In the genomic region with DNA sequence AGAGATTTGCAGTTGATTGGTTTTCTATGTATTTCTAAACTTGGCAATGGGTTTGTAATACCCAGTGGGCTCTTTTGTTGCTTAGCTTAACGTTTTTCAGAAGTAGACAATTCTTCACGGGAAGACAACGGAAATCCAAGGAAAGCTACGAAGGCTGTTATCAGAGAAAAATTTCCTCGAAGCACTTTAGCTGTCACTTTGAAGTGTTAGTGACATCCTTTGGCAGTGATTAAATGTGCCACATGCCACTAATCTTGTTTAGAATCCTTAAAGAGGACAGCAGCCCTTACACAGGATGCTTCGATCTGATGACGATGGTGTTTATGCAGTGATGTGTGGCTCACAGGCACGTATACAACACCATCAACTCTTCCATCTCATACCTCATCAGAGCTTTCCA, we compare ENCODE assay signal across 12 cellular contexts. TPM values are rescaled to one million over a fixed set of nuclear protein-coding genes. Genes with fewer than 3 reads are reported as not detected.
A peak's percentile ranks its signal among the peaks of the same experiment; 100 is the strongest.
DNase-seq lines count a peak whose midpoint lies in the region; TF ChIP-seq lines count a peak whose summit lies in the region.
"Had no signal": no experiment of that assay in that cellular context is flagged by ENCODE, and none has a peak within 500 bp of the region (broad histone marks: within the 10 kb centered on the region; RNA-seq: fewer than 3 reads in every experiment).

No MANE protein-coding gene starts in this region.

- H3F3A ChIP-seq in neural cell (ENCODE audit: insufficient read depth, low read length, poor library complexity, severe bottlenecking): no peaks in the 10 kb centered on the region

- no peak for DNase-seq in caudate nucleus (lab: John Stamatoyannopoulos, UW)
- DNase-seq in activated effector memory CD4-positive, alpha-beta T cell treated with Interleukin-2 at 50 U/mL for 16 hours: no peak
- no peak for DNase-seq in activated effector memory CD4-positive, alpha-beta T cell treated with anti-CD3 and anti-CD28 coated beads, Interleukin-2, amount 50 U/mL, for 16 hours
- DNase-seq in NCI-H774 (lab: John Stamatoyannopoulos, UW): no peak
- DNase-seq: AML-193; Calu3; CD8-positive, alpha-beta T cell; DMS79 treated with DMSO at 0.1 percent for 48 hours; GF-D8; H9 had no signal

- H3K79me2 ChIP-seq in neural cell (replicated peaks; ENCODE audit: insufficient read depth, low read length): no peaks in the 10 kb centered on the region

- peaks cover 0 to 4% (median 0%) of the 10 kb centered on the region in 11 experiments; a peak in 2 of 22 replicates for H3K9me3 ChIP-seq in BLaER1 treated with 17β-estradiol and CSF1 and Interleukin-3, amounts not matched to agents 10 nM and 100 nM (replicated peaks in 1 of 11)
- H3K9me3 ChIP-seq in neural cell (ENCODE audit: low read length): no peaks in the 10 kb centered on the region

- no peak overlapping the region for H2AFZ ChIP-seq in neural cell (ENCODE audit: low read depth, low read length)

- TF ChIP-seq RAD21 in neural cell (conservative IDR thresholded peaks at IDR 0.05): no peak

- peak; percentile 98 for TF ChIP-seq EP300 in neural cell (conservative IDR thresholded peaks at IDR 0.05; ENCODE audit: poor library complexity, severe bottlenecking)

- peaks cover 0 to 7% (median 0%) of the 10 kb centered on the region in 11 experiments; a peak in 2 of 22 replicates for H4K20me1 ChIP-seq in BLaER1 treated with 17β-estradiol and CSF1 and Interleukin-3, amounts not matched to agents 10 nM and 100 nM
- no peaks in the 10 kb centered on the region for H4K20me1 ChIP-seq in neural cell (ENCODE audit: insufficient read depth)

- H3K9me2 ChIP-seq in neural cell (ENCODE audit: insufficient read depth, low read length): no peaks in the 10 kb centered on the region

- no peak overlapping the region for H3K27ac ChIP-seq in BLaER1 treated with 17β-estradiol and CSF1 and Interleukin-3, amounts not matched to agents 10 nM and 100 nM
- H3K27ac ChIP-seq in caudate nucleus (ENCODE audit: low read depth, low read length) (peak overlapping the region; percentile 37), neural cell (ENCODE audit: low read length) (peak overlapping the region; percentile 86)

- H3K4me1 ChIP-seq in BLaER1 treated with 17β-estradiol and CSF1 and Interleukin-3, amounts not matched to agents 10 nM and 100 nM: peaks cover 16 to 64% (median 53%) of the 10 kb centered on the region in 10 experiments; a peak in 19 of 20 replicates

- H3K4me3 ChIP-seq in BLaER1 treated with 17β-estradiol and CSF1 and Interleukin-3, amounts not matched to agents 10 nM and 100 nM: no peak overlapping the region
- peak overlapping the region; percentile 51 for H3K4me3 ChIP-seq in neural cell (ENCODE audit: low read length)

- TF ChIP-seq CTCF in neural cell (IDR thresholded peaks at IDR 0.05; ENCODE audit: poor library complexity, severe bottlenecking): no peak

- H3K9ac ChIP-seq in BLaER1 treated with 17β-estradiol and CSF1 and Interleukin-3, amounts not matched to agents 10 nM and 100 nM: no peak overlapping the region
- peak overlapping the region; percentile 45 for H3K9ac ChIP-seq in neural cell (ENCODE audit: low read length)

- H3K27me3 ChIP-seq in BLaER1 treated with 17β-estradiol and CSF1 and Interleukin-3, amounts not matched to agents 10 nM and 100 nM: peaks cover 0 to 9% (median 0%) of the 10 kb centered on the region in 11 experiments; a peak in 5 of 22 replicates
- no peaks in the 10 kb centered on the region for H3K27me3 ChIP-seq in neural cell (ENCODE audit: insufficient read depth, low read depth, low read length)

- no peaks in the 10 kb centered on the region for H3K36me3 ChIP-seq in BLaER1 treated with 17β-estradiol and CSF1 and Interleukin-3, amounts not matched to agents 10 nM and 100 nM
- no peaks in the 10 kb centered on the region for H3K36me3 ChIP-seq in neural cell (ENCODE audit: insufficient read depth, low read length)

- peak overlapping the region in 8 of 11 experiments; percentile 3 to 94 (median 83); a peak in 13 of 22 replicates for H3K4me2 ChIP-seq in BLaER1 treated with 17β-estradiol and CSF1 and Interleukin-3, amounts not matched to agents 10 nM and 100 nM
- H3K4me2 ChIP-seq in neural cell (ENCODE audit: low read length): peak overlapping the region; percentile 58

TF ChIP-seq in neural cell, 6 proteins besides CTCF, POLR2A, EP300 and RAD21:
- TF ChIP-seq, protein P1, sequence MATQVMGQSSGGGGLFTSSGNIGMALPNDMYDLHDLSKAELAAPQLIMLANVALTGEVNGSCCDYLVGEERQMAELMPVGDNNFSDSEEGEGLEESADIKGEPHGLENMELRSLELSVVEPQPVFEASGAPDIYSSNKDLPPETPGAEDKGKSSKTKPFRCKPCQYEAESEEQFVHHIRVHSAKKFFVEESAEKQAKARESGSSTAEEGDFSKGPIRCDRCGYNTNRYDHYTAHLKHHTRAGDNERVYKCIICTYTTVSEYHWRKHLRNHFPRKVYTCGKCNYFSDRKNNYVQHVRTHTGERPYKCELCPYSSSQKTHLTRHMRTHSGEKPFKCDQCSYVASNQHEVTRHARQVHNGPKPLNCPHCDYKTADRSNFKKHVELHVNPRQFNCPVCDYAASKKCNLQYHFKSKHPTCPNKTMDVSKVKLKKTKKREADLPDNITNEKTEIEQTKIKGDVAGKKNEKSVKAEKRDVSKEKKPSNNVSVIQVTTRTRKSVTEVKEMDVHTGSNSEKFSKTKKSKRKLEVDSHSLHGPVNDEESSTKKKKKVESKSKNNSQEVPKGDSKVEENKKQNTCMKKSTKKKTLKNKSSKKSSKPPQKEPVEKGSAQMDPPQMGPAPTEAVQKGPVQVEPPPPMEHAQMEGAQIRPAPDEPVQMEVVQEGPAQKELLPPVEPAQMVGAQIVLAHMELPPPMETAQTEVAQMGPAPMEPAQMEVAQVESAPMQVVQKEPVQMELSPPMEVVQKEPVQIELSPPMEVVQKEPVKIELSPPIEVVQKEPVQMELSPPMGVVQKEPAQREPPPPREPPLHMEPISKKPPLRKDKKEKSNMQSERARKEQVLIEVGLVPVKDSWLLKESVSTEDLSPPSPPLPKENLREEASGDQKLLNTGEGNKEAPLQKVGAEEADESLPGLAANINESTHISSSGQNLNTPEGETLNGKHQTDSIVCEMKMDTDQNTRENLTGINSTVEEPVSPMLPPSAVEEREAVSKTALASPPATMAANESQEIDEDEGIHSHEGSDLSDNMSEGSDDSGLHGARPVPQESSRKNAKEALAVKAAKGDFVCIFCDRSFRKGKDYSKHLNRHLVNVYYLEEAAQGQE (IDR thresholded peaks at IDR 0.05; ENCODE audit: borderline replicate concordance): peak; percentile 99
- TF ChIP-seq POLR2AphosphoS5 (IDR thresholded peaks at IDR 0.05) (peak; percentile 79), TAF1 (IDR thresholded peaks at IDR 0.05; ENCODE audit: low read depth) (no peak), EZH2 (IDR thresholded peaks at IDR 0.05; ENCODE audit: borderline replicate concordance, insufficient read depth, low read length, poor library complexity, severe bottlenecking) (no peak), MXI1 (conservative IDR thresholded peaks at IDR 0.05; ENCODE audit: poor library complexity, severe bottlenecking) (no peak), SMC3 (conservative IDR thresholded peaks at IDR 0.05; ENCODE audit: poor library complexity) (no peak)
TF ChIP-seq in neural cell: peak in this region for 2.

RNA-seq across cellular contexts. Expression of a gene that starts 24.4 kb away (rescaled TPM):
- polyA plus RNA-seq in neural cell: 34.3 and 38.9 TPM in 2 replicates
- polyA minus RNA-seq in neural cell: 79.6 and 81.3 TPM in 2 replicates

Comparison
In these comparisons a context has a peak if more than half of its experiments do, and no peak if none do; other contexts are left out.
1. H3K27ac ChIP-seq: peak in caudate nucleus (single experiment) and neural cell (single experiment); none in BLaER1 treated with 17β-estradiol and CSF1 and Interleukin-3, amounts not matched to agents 10 nM and 100 nM (0 of 11).